Comparison of ENCODE assay signal across 12 cellular contexts in the genomic region with DNA sequence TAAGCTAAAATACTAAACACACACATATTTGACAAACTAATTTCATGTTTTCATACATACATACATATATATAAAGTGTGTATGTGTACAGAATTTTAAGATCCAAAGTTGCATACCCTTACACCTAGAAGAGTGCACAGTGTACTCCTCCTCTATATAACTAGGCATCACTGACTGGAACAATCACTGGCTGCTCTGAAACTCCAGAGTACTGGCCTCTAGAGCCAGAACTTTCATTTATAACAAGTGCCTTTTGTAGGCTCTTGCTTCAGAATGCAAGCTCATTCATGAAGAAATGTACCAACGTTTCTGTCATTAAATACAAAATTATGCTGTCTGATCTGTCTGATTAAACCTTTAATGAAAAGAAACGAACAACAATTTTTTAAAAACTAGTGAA. TPM values are rescaled to one million over a fixed set of nuclear protein-coding genes. Genes with fewer than 3 reads are reported as not detected.
"Had no signal": no experiment of that assay in that cellular context is flagged by ENCODE, and none has a peak within 500 bp of the region (broad histone marks: within the 10 kb centered on the region; RNA-seq: fewer than 3 reads in every experiment).

No MANE protein-coding gene starts in this region.

- H3K27ac Mint-ChIP-seq: dendritic cell treated with granulocyte-macrophage colony-stimulating factor and Interleukin-4, amounts not matched to agents 40 ng/mL and 50 ng/mL, for 4 days; endodermal cell had no signal

- H3K9me3 Mint-ChIP-seq: activated T-helper 17 cell treated with anti-CD3 and anti-CD28 coated beads, Interleukin-2, amount 50 U/mL, for 72 hours; central memory CD8-positive, alpha-beta T cell; dendritic cell treated with granulocyte-macrophage colony-stimulating factor and Interleukin-4, amounts not matched to agents 40 ng/mL and 50 ng/mL, for 4 days; endodermal cell; naive thymus-derived CD8-positive, alpha-beta T cell; type B pancreatic cell had no signal

- H3K27me3 Mint-ChIP-seq: activated T-helper 17 cell treated with anti-CD3 and anti-CD28 coated beads, Interleukin-2, amount 50 U/mL, for 72 hours; central memory CD8-positive, alpha-beta T cell; dendritic cell treated with granulocyte-macrophage colony-stimulating factor and Interleukin-4, amounts not matched to agents 40 ng/mL and 50 ng/mL, for 4 days; naive thymus-derived CD8-positive, alpha-beta T cell; type B pancreatic cell had no signal

- H3K9me3 ChIP-seq: lower lobe of right lung had no signal

- H3K27ac ChIP-seq: lower lobe of right lung had no signal

- H3K4me3 ChIP-seq: lower lobe of right lung had no signal

- ATAC-seq: activated CD4-positive, CD25-positive, alpha-beta regulatory T cell treated with anti-CD3 and anti-CD28 coated beads, Interleukin-2, amount 50 U/mL, for 24 hours; activated T-helper 17 cell treated with anti-CD3 and anti-CD28 coated beads, Interleukin-2, amount 50 U/mL, for 72 hours; naive thymus-derived CD8-positive, alpha-beta T cell; stimulated activated naive CD8-positive, alpha-beta T cell treated with anti-CD3 and anti-CD28 coated beads, Interleukin-15, Interleukin-2, amounts not matched to agents 100 U/mL and 50 U/mL, for 24 hours had no signal

- DNase-seq: activated CD4-positive, alpha-beta T cell treated with anti-CD3 and anti-CD28 coated beads, Interleukin-2, amount 50 U/mL, for 48 hours; activated naive CD4-positive, alpha-beta T cell treated with anti-CD3 and anti-CD28 coated beads, Interleukin-2, amount 50 U/mL, for 16 hours; endodermal cell; lower lobe of right lung; naive thymus-derived CD8-positive, alpha-beta T cell; posterior cingulate gyrus; stimulated activated naive CD8-positive, alpha-beta T cell treated with anti-CD3 and anti-CD28 coated beads, Interleukin-15, Interleukin-2, amounts not matched to agents 100 U/mL and 50 U/mL, for 24 hours had no signal

- H3K4me3 Mint-ChIP-seq: activated T-helper 17 cell treated with anti-CD3 and anti-CD28 coated beads, Interleukin-2, amount 50 U/mL, for 72 hours; central memory CD8-positive, alpha-beta T cell; dendritic cell treated with granulocyte-macrophage colony-stimulating factor and Interleukin-4, amounts not matched to agents 40 ng/mL and 50 ng/mL, for 4 days; endodermal cell; naive thymus-derived CD8-positive, alpha-beta T cell; type B pancreatic cell had no signal

- H3K4me1 Mint-ChIP-seq: central memory CD8-positive, alpha-beta T cell; endodermal cell had no signal

RNA-seq across cellular contexts. Expression of a gene that starts 47.0 kb away (rescaled TPM):
- total RNA-seq: naive thymus-derived CD8-positive, alpha-beta T cell had no signal
- polyA plus RNA-seq: naive thymus-derived CD8-positive, alpha-beta T cell had no signal
